In the genomic region with DNA sequence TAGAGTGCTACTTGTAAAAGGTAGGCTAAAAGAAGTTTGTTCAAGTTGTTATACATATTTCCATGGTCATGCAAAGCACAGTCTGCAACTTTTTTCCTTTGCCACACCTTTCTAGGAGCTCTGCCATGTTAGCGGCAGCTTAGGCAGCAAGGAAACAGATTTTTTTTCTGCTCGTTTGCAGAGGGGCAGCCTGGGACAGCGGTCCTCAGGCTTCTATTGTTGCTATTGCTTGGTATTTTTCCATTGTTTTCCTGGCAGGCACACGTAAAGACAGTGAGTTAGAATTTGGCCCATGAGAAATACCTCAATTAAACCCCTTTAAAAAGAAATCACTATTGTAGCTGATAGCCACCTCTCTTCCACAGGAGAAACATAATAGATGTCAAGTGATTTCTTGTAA, we compare ENCODE assay signal across 20 cellular contexts.
"Had no signal": no experiment of that assay in that cellular context is flagged by ENCODE, and none has a peak within 500 bp of the region (broad histone marks: within the 10 kb centered on the region; RNA-seq: fewer than 3 reads in every experiment).

No MANE protein-coding gene starts in this region.

- H3K27ac Mint-ChIP-seq: endodermal cell had no signal

- H3K79me2 ChIP-seq: hepatocyte had no signal

- H3K27me3 ChIP-seq: colonic mucosa, foreskin keratinocyte, hepatocyte, left lung, transverse colon, vagina had no signal

- H3K4me2 ChIP-seq: hepatocyte had no signal

- H3K9me3 Mint-ChIP-seq: brain, endodermal cell had no signal

- FAIRE-seq: kidney had no signal

- DNase-seq: activated naive CD4-positive, alpha-beta T cell; anterior cingulate cortex; colonic mucosa; endodermal cell; foreskin keratinocyte; kidney; left lung; midbrain; stimulated activated CD4-positive, alpha-beta T cell treated with anti-CD3 and anti-CD28 coated beads, Interleukin-2, amount 100 ng/mL, for 24 hours; stimulated activated naive CD8-positive, alpha-beta T cell treated with anti-CD3 and anti-CD28 coated beads, Interleukin-15, Interleukin-2, amounts not matched to agents 100 U/mL and 50 U/mL, for 24 hours; substantia nigra; T1000; transverse colon had no signal

- H3K9me3 ChIP-seq: colonic mucosa, left lung, prostate gland, transverse colon, vagina had no signal

- H3K27ac ChIP-seq: colonic mucosa, epithelial cell of prostate, foreskin keratinocyte, hepatocyte, left lung, prostate gland, transverse colon, vagina had no signal

- H2AFZ ChIP-seq: hepatocyte had no signal

- H3K4me1 ChIP-seq: colonic mucosa, foreskin keratinocyte, left lung, prostate gland, transverse colon, vagina had no signal

- H3K36me3 ChIP-seq: colonic mucosa, left lung, prostate gland, transverse colon, vagina had no signal

- ATAC-seq: activated CD4-positive, CD25-positive, alpha-beta regulatory T cell treated with anti-CD3 and anti-CD28 coated beads, Interleukin-2, amount 50 U/mL, for 24 hours; foreskin keratinocyte; left lung; right cardiac atrium; stimulated activated naive CD8-positive, alpha-beta T cell treated with anti-CD3 and anti-CD28 coated beads, Interleukin-15, Interleukin-2, amounts not matched to agents 100 U/mL and 50 U/mL, for 24 hours had no signal

- H3K36me3 Mint-ChIP-seq: brain had no signal

- H3K4me3 ChIP-seq: colonic mucosa, hepatocyte, left lung, prostate gland, transverse colon, vagina had no signal
